ENCODE assay signal across 8 cellular contexts in the genomic region with DNA sequence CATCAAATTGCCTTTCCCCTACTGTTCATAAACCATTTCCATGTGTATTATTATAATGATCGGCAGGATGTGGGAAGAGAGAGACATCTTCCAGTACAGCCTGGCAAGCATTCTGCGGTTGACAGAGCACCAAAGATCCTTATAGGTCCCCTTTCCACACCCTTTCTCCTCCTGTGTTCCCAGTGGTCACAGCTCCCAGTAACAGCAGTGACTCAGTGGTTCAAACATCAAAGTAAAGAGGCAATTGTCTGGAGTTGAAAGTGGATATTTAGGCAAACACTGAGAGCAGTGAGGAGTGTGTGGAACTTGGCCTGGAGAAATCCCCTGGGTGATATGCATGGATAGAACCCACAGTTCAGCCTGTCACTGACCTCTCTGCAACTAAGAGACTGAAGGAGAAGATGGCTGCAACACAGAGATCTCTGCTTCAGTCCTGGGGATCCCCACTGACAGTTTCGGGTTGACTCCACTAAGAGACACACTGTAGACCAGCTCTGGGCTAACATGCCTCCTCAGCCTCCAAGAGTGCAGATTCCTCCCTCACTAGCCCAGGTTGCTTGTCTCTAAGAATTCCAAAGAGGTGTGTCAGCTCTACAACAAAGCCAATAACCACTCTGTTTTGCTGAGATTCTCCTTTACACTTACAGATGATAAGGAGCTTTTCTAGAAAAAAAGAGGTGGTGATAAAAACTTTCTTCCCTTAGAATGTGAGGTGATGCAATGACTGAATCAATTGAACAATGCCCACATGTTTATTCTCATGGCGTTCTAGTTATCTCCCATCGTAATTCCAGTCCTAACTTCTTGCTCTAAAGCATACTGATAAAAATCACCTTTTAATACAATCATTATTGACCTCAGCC.
DNase-seq lines count a peak whose midpoint lies in the region; ATAC-seq and TF ChIP-seq lines count a peak whose summit lies in the region.

No MANE protein-coding gene starts in this region.

- peaks cover 67% of the 10 kb centered on the region for H3K4me1 Mint-ChIP-seq in activated CD4-positive, alpha-beta T cell treated with anti-CD3 and anti-CD28 coated beads, Interleukin-2, amount 10 ng/mL, durations not matched to agents 7 days and 5 days
- H3K4me1 Mint-ChIP-seq in nephron (peaks cover 25% of the 10 kb centered on the region), Calu3 (ENCODE audit: low read depth, unreplicated experiment) (peaks cover 9% of the 10 kb centered on the region)

- no peak overlapping the region for H3K4me3 ChIP-seq in SK-N-SH (ENCODE audit: low read depth in 2 of 2, low read length in 1 of 2)

- POLR2A ChIA-PET in activated CD4-positive, alpha-beta T cell treated with anti-CD3 and anti-CD28 coated beads, Interleukin-2, amount 10 ng/mL, durations not matched to agents 7 days and 5 days (lab: Charles Lee): interaction anchor here (0.5 kb wide), 1 partner anchor 19 kb away, joined by 3 read pairs; no protein-coding TSS in a partner anchor
- POLR2A ChIA-PET in SK-N-SH (lab: Yijun Ruan, JAX): no interaction called here

- no peaks in the 10 kb centered on the region for H3K9me3 ChIP-seq in SK-N-SH

- BruUV-seq in Calu3 (replicated peaks; lab: Mats Ljungman, UMichigan): no TSS peak

- WGBS in SK-N-SH (ENCODE audit: low lambda C conversion rate): 77% methylated on average over 5 of the region's 5 CpGs

- H3K27ac ChIP-seq in SK-N-SH (ENCODE audit: low read depth in 2 of 2, low read length in 1 of 2): no peak overlapping the region

- H3K4me1 ChIP-seq in SK-N-SH (ENCODE audit: control insufficient read depth in 1 of 2, insufficient read depth in 2 of 2, low read depth in 1 of 2, low read length in 1 of 2): peaks cover 0 to 6% of the 10 kb centered on the region in 2 experiments; a peak in 2 of 4 replicates

- no peak for TF ChIP-seq RAD21 in SK-N-SH (IDR thresholded peaks at IDR 0.05; ENCODE audit: low read length)

- DNase-seq in activated CD4-positive, alpha-beta T cell treated with anti-CD3 and anti-CD28 coated beads, Interleukin-2, amount 10 ng/mL, durations not matched to agents 7 days and 5 days: no peak
- DNase-seq in activated CD4-positive, alpha-beta T cell treated with anti-CD3 and anti-CD28 coated beads for 1 hour: no peak
- no peak for DNase-seq in SK-N-SH
- no peak for DNase-seq in Calu3
- DNase-seq in cerebellar nuclear complex (lab: John Stamatoyannopoulos, UW): no peak
- DNase-seq in hypothalamus (lab: John Stamatoyannopoulos, UW): no peak

- H3K4me3 Mint-ChIP-seq in activated CD4-positive, alpha-beta T cell treated with anti-CD3 and anti-CD28 coated beads, Interleukin-2, amount 10 ng/mL, durations not matched to agents 7 days and 5 days: no peak overlapping the region
- H3K4me3 Mint-ChIP-seq in nephron (no peak overlapping the region), Calu3 (ENCODE audit: low read depth, unreplicated experiment) (no peak overlapping the region)

- intact Hi-C loops in Calu3 (cut with micrococcal nuclease; ENCODE audit: unreplicated experiment): no loop called here

- H3K27ac Mint-ChIP-seq in activated CD4-positive, alpha-beta T cell treated with anti-CD3 and anti-CD28 coated beads, Interleukin-2, amount 10 ng/mL, durations not matched to agents 7 days and 5 days: peak overlapping the region; percentile 52
- H3K27ac Mint-ChIP-seq in nephron: peak overlapping the region in 2 of 3 experiments; percentile 19 to 26
- no peak overlapping the region for H3K27ac Mint-ChIP-seq in Calu3 (ENCODE audit: unreplicated experiment)

- CTCF ChIA-PET in activated CD4-positive, alpha-beta T cell treated with anti-CD3 and anti-CD28 coated beads, Interleukin-2, amount 10 ng/mL, durations not matched to agents 7 days and 5 days (lab: Charles Lee): interaction anchor here (0.7 to 1.7 kb wide), 4 partner anchors 10 to 26 kb away, joined by 3 to 5 read pairs (median 4); no protein-coding TSS in a partner anchor
- CTCF ChIA-PET in SK-N-SH (lab: Yijun Ruan, JAX) (interaction anchor here (0.7 kb wide), 1 partner anchor 120 kb away, joined by 3 read pairs; no protein-coding TSS in a partner anchor), Calu3 (lab: Charles Lee) (interaction anchor here (0.6 kb wide), 1 partner anchor 17 kb away, joined by 4 read pairs; no protein-coding TSS in a partner anchor)

- H3K27me3 ChIP-seq in SK-N-SH (ENCODE audit: insufficient read depth): no peaks in the 10 kb centered on the region

- no peaks in the 10 kb centered on the region for H3K36me3 ChIP-seq in SK-N-SH (replicated peaks in 1 of 2; ENCODE audit: control insufficient read depth in 1 of 2, insufficient read depth in 2 of 2, low read length in 1 of 2)

- no peak for TF ChIP-seq EP300 in SK-N-SH (IDR thresholded peaks at IDR 0.05; ENCODE audit: borderline replicate concordance in 1 of 2, low read depth in 1 of 2, low read length in 1 of 2)

- H3K9me3 Mint-ChIP-seq in activated CD4-positive, alpha-beta T cell treated with anti-CD3 and anti-CD28 coated beads, Interleukin-2, amount 10 ng/mL, durations not matched to agents 7 days and 5 days: peaks cover 3% of the 10 kb centered on the region
- H3K9me3 Mint-ChIP-seq in nephron (peaks cover 1% of the 10 kb centered on the region), Calu3 (ENCODE audit: low read depth, unreplicated experiment) (no peaks in the 10 kb centered on the region)

- H3K79me2 ChIP-seq in SK-N-SH (ENCODE audit: insufficient read depth): no peaks in the 10 kb centered on the region

- H2AFZ ChIP-seq in SK-N-SH (ENCODE audit: low read depth): peak overlapping the region; percentile 53; the same call in 1 of the 2 replicates

- no peaks in the 10 kb centered on the region for H3K9me2 ChIP-seq in SK-N-SH

- H3K27me3 Mint-ChIP-seq in activated CD4-positive, alpha-beta T cell treated with anti-CD3 and anti-CD28 coated beads, Interleukin-2, amount 10 ng/mL, durations not matched to agents 7 days and 5 days: no peaks in the 10 kb centered on the region
- no peaks in the 10 kb centered on the region for H3K27me3 Mint-ChIP-seq in nephron (ENCODE audit: low read depth)
- H3K27me3 Mint-ChIP-seq in Calu3 (ENCODE audit: unreplicated experiment): no peaks in the 10 kb centered on the region

- no peaks in the 10 kb centered on the region for H4K20me1 ChIP-seq in SK-N-SH (ENCODE audit: insufficient read depth)

- ATAC-seq in HG02763 (IDR thresholded peaks at IDR 0.05; ENCODE audit: unreplicated experiment): peak; percentile 78

- H3K36me3 Mint-ChIP-seq in activated CD4-positive, alpha-beta T cell treated with anti-CD3 and anti-CD28 coated beads, Interleukin-2, amount 10 ng/mL, durations not matched to agents 7 days and 5 days (ENCODE audit: low read depth): peaks cover 2% of the 10 kb centered on the region
- H3K36me3 Mint-ChIP-seq in nephron (ENCODE audit: low read depth) (no peaks in the 10 kb centered on the region), Calu3 (ENCODE audit: insufficient read depth, unreplicated experiment) (no peaks in the 10 kb centered on the region)

- TF ChIP-seq CTCF in SK-N-SH (IDR thresholded peaks at IDR 0.05) (no peak), nephron (IDR thresholded peaks at IDR 0.05; ENCODE audit: unreplicated experiment in 3 of 3) (no peak), Calu3 (IDR thresholded peaks at IDR 0.05; ENCODE audit: unreplicated experiment) (no peak)

- no peak overlapping the region for H3K4me2 ChIP-seq in SK-N-SH

- H3K9ac ChIP-seq in SK-N-SH: no peak overlapping the region

- H3F3A ChIP-seq in SK-N-SH (replicated peaks; ENCODE audit: insufficient read depth): peaks cover 4% of the 10 kb centered on the region

TF ChIP-seq in SK-N-SH, 30 proteins besides CTCF, POLR2A, EP300 and RAD21:
- TF ChIP-seq TAF1 (IDR thresholded peaks at IDR 0.05; ENCODE audit: borderline replicate concordance, low read depth, low read length): no peak
- 0 out of 2 replicates have a peak, but pooled peaks have one; percentile 20 for TF ChIP-seq TCF12 (IDR thresholded peaks at IDR 0.05)
- no peak for TF ChIP-seq NRF1 (IDR thresholded peaks at IDR 0.05; ENCODE audit: low read depth, low read length)
- TF ChIP-seq JUND (IDR thresholded peaks at IDR 0.05): peak; percentile 42; the same call in 1 of the 2 replicates
- TF ChIP-seq FOSL2 (IDR thresholded peaks at IDR 0.05; ENCODE audit: borderline replicate concordance, low read depth): peak; percentile 47; the same call in 1 of the 2 replicates
